Comparison of ENCODE assay signal across 10 cellular contexts in genomic region chr11:36055356-36055755, GRCh38.
A peak's percentile ranks its signal among the peaks of the same experiment; 100 is the strongest.
DNase-seq lines count a peak whose midpoint lies in the region; TF ChIP-seq lines count a peak whose summit lies in the region.
"Had no signal": no experiment of that assay in that cellular context is flagged by ENCODE, and none has a peak within 500 bp of the region (broad histone marks: within the 10 kb centered on the region; RNA-seq: fewer than 3 reads in every experiment).

No MANE protein-coding gene starts in this region.

- no peaks in the 10 kb centered on the region for H3K9me3 ChIP-seq in suprapubic skin

- no peak overlapping the region for H3K4me3 ChIP-seq in suprapubic skin
- H3K4me3 ChIP-seq: K562 had no signal

- no peak for TF ChIP-seq CTCF in suprapubic skin (IDR thresholded peaks at IDR 0.05)

- H3K4me1 ChIP-seq in suprapubic skin, result no peaks in the 10 kb centered on the region

- TF ChIP-seq POLR2A in suprapubic skin (IDR thresholded peaks at IDR 0.05), result no peak

- H3K27me3 ChIP-seq in suprapubic skin, result no peaks in the 10 kb centered on the region

- H3K27ac ChIP-seq in suprapubic skin, result no peak overlapping the region

- 86% methylated on average over 4 of the region's 4 CpGs for WGBS in suprapubic skin

- DNase-seq in NCI-H2227 (lab: John Stamatoyannopoulos, UW; ENCODE audit: unreplicated experiment) (peak; percentile 47), NCI-H2227 treated with DMSO at 0.1 percent for 48 hours (lab: John Stamatoyannopoulos, UW) (no peak), NCI-H524 treated with DMSO at 0.1 percent for 48 hours (lab: John Stamatoyannopoulos, UW) (peak; percentile 17), cerebellum (ENCODE audit: low spot score) (peak; percentile 75), SK-N-DZ (ENCODE audit: low spot score) (no peak), A172 (ENCODE audit: low spot score) (no peak), suprapubic skin (ENCODE audit: low spot score in 2 of 2) (no peak)
- DNase-seq: CD4-positive, alpha-beta T cell; DMS53 had no signal

- TF ChIP-seq EP300 in suprapubic skin (IDR thresholded peaks at IDR 0.05), result no peak

- H3K36me3 ChIP-seq in suprapubic skin, result peaks cover 3% of the 10 kb centered on the region

Comparison
In these comparisons a context has a peak if more than half of its experiments do, and no peak if none do; other contexts are left out.
1. DNase-seq: peak in NCI-H2227 (single experiment), NCI-H524 treated with DMSO at 0.1 percent for 48 hours (single experiment) and cerebellum (single experiment); none in NCI-H2227 treated with DMSO at 0.1 percent for 48 hours (single experiment), SK-N-DZ (single experiment), A172 (single experiment) and suprapubic skin (0 of 2).